Comparison of ENCODE assay signal across 8 cellular contexts in genomic region chr19:47227347-47228167, GRCh38. TPM values are rescaled to one million over a fixed set of nuclear protein-coding genes. Genes with fewer than 3 reads are reported as not detected.
A peak's percentile ranks its signal among the peaks of the same experiment; 100 is the strongest.
DNase-seq lines count a peak whose midpoint lies in the region; ATAC-seq and TF ChIP-seq lines count a peak whose summit lies in the region.

No MANE protein-coding gene starts in this region.

- H3K36me3 ChIP-seq in ACC112 (ENCODE audit: insufficient read depth, low read length) = no peaks in the 10 kb centered on the region
- H3K36me3 ChIP-seq in mesodermal cell (ENCODE audit: control insufficient read depth, insufficient read depth, low read length) = peaks cover 25% of the 10 kb centered on the region

- H2AFZ ChIP-seq in ACC112 (ENCODE audit: low read length, unreplicated experiment) = no peak overlapping the region

- H3K9me3 ChIP-seq in mesodermal cell (ENCODE audit: control insufficient read depth, low read length) = no peaks in the 10 kb centered on the region

- WGBS in mesodermal cell (ENCODE audit: insufficient coverage in 2 of 2), 2 experiments = 0% methylated on average over 9 to 12 of the region's 27 CpGs

- H3K4me1 ChIP-seq in ACC112 (ENCODE audit: control insufficient read depth, insufficient read depth, low read length, unreplicated experiment) (peaks cover 20% of the 10 kb centered on the region), mesodermal cell (ENCODE audit: control insufficient read depth, insufficient read depth, low read length, poor library complexity, severe bottlenecking) (peaks cover 23% of the 10 kb centered on the region)

- H3K27me3 ChIP-seq in ACC112 (ENCODE audit: insufficient read depth, low read length) = no peaks in the 10 kb centered on the region

- H3K27ac ChIP-seq in ACC112 (ENCODE audit: low read depth, low read length) (peak overlapping the region; percentile 82), mesodermal cell (ENCODE audit: low read depth, low read length, severe bottlenecking) (peak overlapping the region; percentile 90), substantia nigra (ENCODE audit: low read depth, low read length, poor library complexity, severe bottlenecking) (peak overlapping the region; percentile 94)

- TF ChIP-seq CTCF in GM12864 (IDR thresholded peaks at IDR 0.05; ENCODE audit: low read depth, low read length, missing control alignments) = no peak

- peak overlapping the region; percentile 93 for H3K4me3 ChIP-seq in ACC112 (ENCODE audit: low read depth, low read length)
- peak overlapping the region; percentile 71 for H3K4me3 ChIP-seq in GM12864 (ENCODE audit: low read depth, low read length)
- H3K4me3 ChIP-seq in mesodermal cell (ENCODE audit: extremely low read depth, insufficient read depth, low read length, poor library complexity, severe bottlenecking) = peak overlapping the region; percentile 99

- no peaks in the 10 kb centered on the region for H3K79me2 ChIP-seq in ACC112 (ENCODE audit: control insufficient read depth, insufficient read depth, low read length, unreplicated experiment)

- DNase-seq in GM12864 (ENCODE audit: low read depth) = no peak
- peak; percentile 79 for DNase-seq in NCI-H146 treated with DMSO at 0.1 percent for 48 hours (lab: John Stamatoyannopoulos, UW; ENCODE audit: unreplicated experiment)
- peak; percentile 36 to 37 for DNase-seq in activated CD4-positive, alpha-beta T cell treated with anti-CD3 and anti-CD28 coated beads for 4 hours
- DNase-seq in epidermal melanocyte (ENCODE audit: insufficient read length, low spot score) = peak; percentile 78
- peak in 38 of 49 donors; percentile 16 to 76 (median 41) for DNase-seq in substantia nigra (lab: John Stamatoyannopoulos, UW)

- ATAC-seq in GM21576 (IDR thresholded peaks at IDR 0.05; ENCODE audit: unreplicated experiment) = no peak

RNA-seq across cellular contexts. Expression of gene BBC3, which starts 3.4 kb away (rescaled TPM):
- 35.3 TPM for polyA plus RNA-seq in mesodermal cell (2013, experiment 1 of 2)
- polyA plus RNA-seq in mesodermal cell (2013, experiment 2 of 2) = 24.8 TPM

RNA-seq across cellular contexts. Expression of gene CCDC9, which starts 28.8 kb away (rescaled TPM):
- 24.1 TPM for polyA plus RNA-seq in mesodermal cell (2013, experiment 1 of 2)
- 20.9 TPM for polyA plus RNA-seq in mesodermal cell (2013, experiment 2 of 2)

RNA-seq across cellular contexts. Expression of gene INAFM1, which starts 47.1 kb away (rescaled TPM):
- polyA plus RNA-seq in mesodermal cell (2013, experiment 1 of 2) = 19.6 TPM
- polyA plus RNA-seq in mesodermal cell (2013, experiment 2 of 2) = 15.4 TPM
